ENCODE assay signal across 18 cellular contexts in genomic region chr6:87919001-87919400, GRCh38.
"Had no signal": no experiment of that assay in that cellular context is flagged by ENCODE, and none has a peak within 500 bp of the region (broad histone marks: within the 10 kb centered on the region; RNA-seq: fewer than 3 reads in every experiment).

No MANE protein-coding gene starts in this region.

- H3K36me3 ChIP-seq: esophagus muscularis mucosa, gastrocnemius medialis, pancreas, tibial nerve had no signal

- H3K4me3 ChIP-seq: esophagus muscularis mucosa, gastrocnemius medialis, mucosa of descending colon, pancreas, smooth muscle cell, testis, tibial nerve had no signal

- H3K36me3 Mint-ChIP-seq: natural killer cell treated with Interleukin-12 subunit alpha and Interleukin-12 subunit beta and Interleukin-15 and Interleukin-18, amount 100 ng/mL, for 72 hours; stimulated activated memory B cell treated with anti-CD40 and anti-IgM and Interleukin-4, amounts not matched to agents 10 μg/mL and 1 μg/mL and 100 μg/mL, for 72 hours had no signal

- H3K27ac ChIP-seq: epithelial cell of prostate, esophagus muscularis mucosa, gastrocnemius medialis, pancreas, testis, tibial nerve had no signal

- H3K27ac Mint-ChIP-seq: natural killer cell treated with Interleukin-12 subunit alpha and Interleukin-12 subunit beta and Interleukin-15 and Interleukin-18, amount 100 ng/mL, for 72 hours; progenitor cell of endocrine pancreas; stimulated activated naive CD8-positive, alpha-beta T cell treated with anti-CD3 and anti-CD28 coated beads, Interleukin-15, Interleukin-2, amounts not matched to agents 100 ng/mL and 50 ng/mL, for 24 hours had no signal

- H3K4me1 ChIP-seq: esophagus muscularis mucosa, gastrocnemius medialis, pancreas, testis had no signal

- H3K4me3 Mint-ChIP-seq: natural killer cell treated with Interleukin-12 subunit alpha and Interleukin-12 subunit beta and Interleukin-15 and Interleukin-18, amount 100 ng/mL, for 72 hours; stimulated activated memory B cell treated with anti-CD40 and anti-IgM and Interleukin-4, amounts not matched to agents 10 μg/mL and 1 μg/mL and 100 μg/mL, for 72 hours; stimulated activated naive CD8-positive, alpha-beta T cell treated with anti-CD3 and anti-CD28 coated beads, Interleukin-15, Interleukin-2, amounts not matched to agents 100 ng/mL and 50 ng/mL, for 24 hours had no signal

- H3K9me3 Mint-ChIP-seq: natural killer cell treated with Interleukin-12 subunit alpha and Interleukin-12 subunit beta and Interleukin-15 and Interleukin-18, amount 100 ng/mL, for 72 hours; stimulated activated memory B cell treated with anti-CD40 and anti-IgM and Interleukin-4, amounts not matched to agents 10 μg/mL and 1 μg/mL and 100 μg/mL, for 72 hours; stimulated activated naive CD8-positive, alpha-beta T cell treated with anti-CD3 and anti-CD28 coated beads, Interleukin-15, Interleukin-2, amounts not matched to agents 100 ng/mL and 50 ng/mL, for 24 hours had no signal

- H3K27me3 ChIP-seq: esophagus muscularis mucosa, gastrocnemius medialis, pancreas, testis, tibial nerve had no signal

- H3K4me2 ChIP-seq: smooth muscle cell had no signal

- H3K27me3 Mint-ChIP-seq: progenitor cell of endocrine pancreas; stimulated activated memory B cell treated with anti-CD40 and anti-IgM and Interleukin-4, amounts not matched to agents 10 μg/mL and 1 μg/mL and 100 μg/mL, for 72 hours had no signal

- H3K9me3 ChIP-seq: gastrocnemius medialis, mucosa of descending colon, pancreas, testis had no signal

- DNase-seq: effector memory CD4-positive, alpha-beta T cell; gastrocnemius medialis; islet precursor cell; mammary epithelial cell; mucosa of descending colon; occipital lobe; pancreas; right cardiac atrium; stimulated activated CD4-positive, alpha-beta T cell treated with anti-CD3 and anti-CD28 coated beads, Interleukin-2, amount 100 ng/mL, for 48 hours; testis had no signal
